Comparison of ENCODE assay signal across 8 cellular contexts in the genomic region with DNA sequence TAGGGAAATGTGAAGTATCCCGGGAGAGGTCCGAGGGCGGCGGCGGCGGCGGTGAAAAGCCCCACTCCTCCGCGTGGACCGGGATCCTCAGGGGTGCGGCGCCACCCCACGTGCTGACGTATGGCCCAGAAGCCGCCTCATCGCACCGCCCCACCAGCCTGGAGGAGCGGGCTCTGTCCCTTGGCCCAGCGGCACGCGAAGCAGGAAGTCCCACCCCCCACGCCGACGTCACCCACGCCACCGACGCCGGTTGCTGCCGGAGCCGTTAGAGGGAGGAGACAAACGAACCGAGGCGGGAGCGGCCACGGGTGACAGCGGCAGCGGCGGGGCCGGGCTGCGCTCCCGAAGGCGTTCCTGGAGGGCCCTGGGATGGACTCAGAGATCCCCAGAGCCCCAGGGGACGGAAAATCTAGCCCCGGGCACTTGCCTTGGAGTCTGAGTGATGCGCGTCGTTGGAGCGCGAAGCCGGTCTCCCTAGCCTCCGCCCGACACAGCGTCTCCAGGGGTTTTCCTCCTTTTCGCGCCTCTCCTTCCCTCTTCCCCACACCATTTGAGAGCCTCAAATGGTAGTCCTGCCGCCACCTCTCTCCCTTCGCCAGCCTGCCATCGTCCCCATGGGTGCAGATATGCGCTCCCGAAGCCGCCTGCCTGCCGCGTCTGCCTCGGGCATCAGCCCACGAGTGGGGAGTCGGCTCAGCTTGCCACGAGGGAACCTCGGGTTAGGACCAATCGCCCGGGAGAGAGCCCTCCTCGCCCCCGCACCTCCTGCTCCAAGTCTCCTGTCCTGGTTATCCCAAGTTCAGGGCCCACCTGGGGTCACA. TPM values are rescaled to one million over a fixed set of nuclear protein-coding genes. Genes with fewer than 3 reads are reported as not detected.
DNase-seq lines count a peak whose midpoint lies in the region; TF ChIP-seq lines count a peak whose summit lies in the region.

Gene CEP83 (minus strand): TSS at position 95 of the 821 bp plus-strand sequence. CDS start 47,377 bp downstream, outside the sequence.

- peaks cover 18% of the 10 kb centered on the region for H3K4me1 ChIP-seq in suprapubic skin

- H3K4me3 Mint-ChIP-seq in activated naive CD4-positive, alpha-beta T cell treated with anti-CD3 and anti-CD28 coated beads, Interleukin-2, amount 10 ng/mL, durations not matched to agents 7 days and 5 days = peak within 1 kb of the TSS; percentile 94

- peak within 1 kb of the TSS; percentile 93 for H3K27ac Mint-ChIP-seq in activated naive CD4-positive, alpha-beta T cell treated with anti-CD3 and anti-CD28 coated beads, Interleukin-2, amount 10 ng/mL, durations not matched to agents 7 days and 5 days

- peaks cover 4% of the 10 kb centered on the region for H3K9me3 Mint-ChIP-seq in activated naive CD4-positive, alpha-beta T cell treated with anti-CD3 and anti-CD28 coated beads, Interleukin-2, amount 10 ng/mL, durations not matched to agents 7 days and 5 days

- H3K27ac ChIP-seq in suprapubic skin = peak within 1 kb of the TSS; percentile 83

- DNase-seq in GM03348 (ENCODE audit: low spot score) = peak; percentile 98
- peak; percentile 58 for DNase-seq in HFF-Myc (ENCODE audit: extremely low read depth, low read depth)
- DNase-seq in NAMALWA (ENCODE audit: low spot score) = peak; percentile 93
- DNase-seq in SK-N-DZ (ENCODE audit: low spot score) = peak; percentile 90
- DNase-seq in activated naive CD4-positive, alpha-beta T cell treated with anti-CD3 and anti-CD28 coated beads, Interleukin-2, amount 10 ng/mL, durations not matched to agents 7 days and 5 days = peak; percentile 99
- DNase-seq in germinal center (ENCODE audit: low spot score) = peak; percentile 94
- peak; percentile 66 to 98 (median 94) for DNase-seq in nucleus accumbens (lab: John Stamatoyannopoulos, UW)
- peak; percentile 98 for DNase-seq in suprapubic skin (ENCODE audit: low spot score in 2 of 2)

- H3K36me3 ChIP-seq in suprapubic skin = no peaks in the 10 kb centered on the region

- peaks cover 18% of the 10 kb centered on the region for H3K36me3 Mint-ChIP-seq in activated naive CD4-positive, alpha-beta T cell treated with anti-CD3 and anti-CD28 coated beads, Interleukin-2, amount 10 ng/mL, durations not matched to agents 7 days and 5 days

- no peaks in the 10 kb centered on the region for H3K9me3 ChIP-seq in suprapubic skin

- H3K4me3 ChIP-seq in HFF-Myc (replicated peaks; ENCODE audit: low read depth, low read length) (peak within 1 kb of the TSS; percentile 90), suprapubic skin (peak within 1 kb of the TSS; percentile 71)

- TF ChIP-seq EP300 in suprapubic skin (IDR thresholded peaks at IDR 0.05) = no peak

- H3K4me1 Mint-ChIP-seq in activated naive CD4-positive, alpha-beta T cell treated with anti-CD3 and anti-CD28 coated beads, Interleukin-2, amount 10 ng/mL, durations not matched to agents 7 days and 5 days = peaks cover 34% of the 10 kb centered on the region

- H3K27me3 Mint-ChIP-seq in activated naive CD4-positive, alpha-beta T cell treated with anti-CD3 and anti-CD28 coated beads, Interleukin-2, amount 10 ng/mL, durations not matched to agents 7 days and 5 days = peaks cover 10% of the 10 kb centered on the region

- CTCF ChIA-PET in activated naive CD4-positive, alpha-beta T cell treated with anti-CD3 and anti-CD28 coated beads, Interleukin-2, amount 10 ng/mL, durations not matched to agents 7 days and 5 days (lab: Charles Lee) = interaction anchor here (1.7 kb wide), 1 partner anchor 311 kb away, joined by 9 read pairs; the partner anchor contains the start of gene PLXNC1

- TF ChIP-seq POLR2A in suprapubic skin (IDR thresholded peaks at IDR 0.05) = peak in 1 of 2 donors; percentile 61

- H3K27me3 ChIP-seq in suprapubic skin = no peaks in the 10 kb centered on the region

- under 1% methylated on average over 56 of the region's 72 CpGs for WGBS in suprapubic skin

- TF ChIP-seq CTCF in HFF-Myc (IDR thresholded peaks at IDR 0.05; ENCODE audit: low read depth, low read length, missing control alignments) = no peak
- no peak for TF ChIP-seq CTCF in suprapubic skin (IDR thresholded peaks at IDR 0.05)

RNA-seq across cellular contexts. Expression of gene CEP83, which starts in this region (rescaled TPM):
- 10.7 and 19.1 TPM in 2 replicates for polyA plus RNA-seq in SK-N-DZ (2014; cell fraction: cytosol; rRNA removed)
- polyA plus RNA-seq in SK-N-DZ (2014; cell fraction: nucleus; rRNA removed) = 42.3 and 45.8 TPM in 2 replicates
- total RNA-seq in suprapubic skin = 10 to 100 TPM in 3 of 4 donors, 1 to 10 TPM in 1; 8.5 to 18.4 (median 12.6) TPM

Comparison
In these comparisons a context has a peak if more than half of its experiments do, and no peak if none do; other contexts are left out.
1. Peak in every context shown above with its lines: DNase-seq, H3K4me3 ChIP-seq and H3K27ac ChIP-seq.